In genomic region chr10:93410697-93411348, GRCh38 we compare ENCODE assay signal across 25 cellular contexts.
DNase-seq lines count a peak whose midpoint lies in the region; ATAC-seq, FAIRE-seq and TF ChIP-seq lines count a peak whose summit lies in the region.
"Had no signal": no experiment of that assay in that cellular context is flagged by ENCODE, and none has a peak within 500 bp of the region (broad histone marks: within the 10 kb centered on the region; RNA-seq: fewer than 3 reads in every experiment).

No MANE protein-coding gene starts in this region.

- H3K4me2 ChIP-seq in A549 (no peak overlapping the region), K562 (ENCODE audit: insufficient read depth, low read length) (no peak overlapping the region)

- H3K4me3 ChIP-seq in A549 (no peak overlapping the region), K562 (no peak overlapping the region), Peyer's patch (no peak overlapping the region)
- H3K4me3 ChIP-seq: pancreas, right atrium auricular region, spleen, upper lobe of right lung had no signal

- TF ChIP-seq POLR2A in A549 (IDR thresholded peaks at IDR 0.05; ENCODE audit: low read length) (no peak), K562 (conservative IDR thresholded peaks at IDR 0.05) (no peak), Peyer's patch (IDR thresholded peaks at IDR 0.05) (no peak)

- H3K27ac ChIP-seq in A549: no peak overlapping the region; a peak in 1 of 6 replicates
- no peak overlapping the region for H3K27ac ChIP-seq in K562 (ENCODE audit: extremely low read depth, low read depth, low read length)
- no peak overlapping the region for H3K27ac ChIP-seq in Peyer's patch
- H3K27ac ChIP-seq: pancreas, right atrium auricular region, spleen, upper lobe of right lung had no signal

- TF ChIP-seq RAD21 in A549 (conservative IDR thresholded peaks at IDR 0.05 in 1 of 2, IDR thresholded peaks at IDR 0.05 in 1 of 2) (no peak), K562 (CRISPR knock-in tag; conservative IDR thresholded peaks at IDR 0.05 in 1 of 2, IDR thresholded peaks at IDR 0.05 in 1 of 2) (no peak)

- no peak overlapping the region for H2AFZ ChIP-seq in K562 (ENCODE audit: low read depth, low read length)

- H3K27me3 ChIP-seq in K562 (ENCODE audit: control insufficient read depth in 2 of 2, insufficient read depth in 2 of 2, low read length in 2 of 2) (peaks cover 11 to 21% of the 10 kb centered on the region in 2 experiments), Peyer's patch (no peaks in the 10 kb centered on the region)
- H3K27me3 ChIP-seq: pancreas, right atrium auricular region, spleen, upper lobe of right lung had no signal

- no peaks in the 10 kb centered on the region for H3K36me3 ChIP-seq in K562 (ENCODE audit: control insufficient read depth, insufficient read depth, low read length)
- H3K36me3 ChIP-seq in Peyer's patch: peaks cover 0 to 6% (median 0%) of the 10 kb centered on the region in 3 donors
- H3K36me3 ChIP-seq: pancreas had no signal

- peaks cover 43% of the 10 kb centered on the region for H3K36me3 Mint-ChIP-seq in activated T-cell treated with anti-CD3 and anti-CD28 coated beads, Interleukin-2, amount 50 U/mL, for 24 hours (ENCODE audit: low read depth)
- peaks cover 9% of the 10 kb centered on the region for H3K36me3 Mint-ChIP-seq in progenitor cell of endocrine pancreas (ENCODE audit: insufficient read depth)

- H3K9me3 ChIP-seq in A549 (no peaks in the 10 kb centered on the region), K562 (replicated peaks; ENCODE audit: control insufficient read depth, insufficient read depth, low read depth, low read length) (no peaks in the 10 kb centered on the region), Peyer's patch (no peaks in the 10 kb centered on the region)
- H3K9me3 ChIP-seq: pancreas, right atrium auricular region, spleen, upper lobe of right lung had no signal

- ATAC-seq in A549 (no peak), K562 (no peak)
- ATAC-seq: pancreas, upper lobe of right lung had no signal

- DNase-seq in activated T-cell treated with anti-CD3 and anti-CD28 coated beads, Interleukin-2, amount 50 U/mL, for 24 hours: no peak
- DNase-seq in activated T-cell treated with anti-CD3 and anti-CD28 coated beads for 4 hours: no peak
- DNase-seq in A549 (ENCODE audit: low read depth in 1 of 2, low spot score in 1 of 2): no peak
- DNase-seq in NCI-H460 (ENCODE audit: extremely low read depth, low read depth): peak; percentile 52
- no peak for DNase-seq in K562 (ENCODE audit: extremely low read depth in 1 of 4, low spot score in 3 of 4)
- no peak for DNase-seq in Peyer's patch
- no peak for DNase-seq in progenitor cell of endocrine pancreas (ENCODE audit: low spot score, unreplicated experiment)
- DNase-seq in SKM-1 treated with dmso at 0.1 percent for 144 hours (lab: John Stamatoyannopoulos, UW; ENCODE audit: unreplicated experiment): no peak
- DNase-seq: activated CD4-positive, alpha-beta T cell treated with anti-CD3 and anti-CD28 coated beads for 4 hours; activated CD8-positive, alpha-beta memory T cell treated with anti-CD3 and anti-CD28 coated beads, Interleukin-2, amount 50 U/mL, for 4 hours; activated gamma-delta T cell treated with Interleukin-2 at 50 U/mL for 16 hours; islet precursor cell; Karpas-422; NCI-H2171; NCI-H524 treated with DMSO at 0.1 percent for 48 hours; nephron progenitor cell; pancreas; spleen; upper lobe of right lung had no signal

- no peaks in the 10 kb centered on the region for H4K20me1 ChIP-seq in K562 (replicated peaks; ENCODE audit: control insufficient read depth, insufficient read depth, low read length)

- no peaks in the 10 kb centered on the region for H3K9me3 Mint-ChIP-seq in activated T-cell treated with anti-CD3 and anti-CD28 coated beads, Interleukin-2, amount 50 U/mL, for 24 hours
- peaks cover 5% of the 10 kb centered on the region for H3K9me3 Mint-ChIP-seq in progenitor cell of endocrine pancreas (ENCODE audit: low read depth)
- H3K9me3 Mint-ChIP-seq: central memory CD8-positive, alpha-beta T cell; T-helper 1 cell treated with Interleukin-12 subunit alpha and Interleukin-12 subunit beta and Interleukin-4 antibody, amounts not matched to agents 30 μg/mL and 1 μg/mL, for 36 hours had no signal

- intact Hi-C loops in K562 (cut with micrococcal nuclease): no loop called here

- no peaks in the 10 kb centered on the region for H3K27me3 Mint-ChIP-seq in activated T-cell treated with anti-CD3 and anti-CD28 coated beads, Interleukin-2, amount 50 U/mL, for 24 hours
- no peaks in the 10 kb centered on the region for H3K27me3 Mint-ChIP-seq in progenitor cell of endocrine pancreas
- H3K27me3 Mint-ChIP-seq: central memory CD8-positive, alpha-beta T cell had no signal

- 74% methylated on average over 6 of the region's 6 CpGs for WGBS in A549 (ENCODE audit: missing lambda C conversion rate)
- 3% methylated on average over 6 of the region's 6 CpGs for WGBS in K562 (ENCODE audit: insufficient coverage, low coverage, missing lambda C conversion rate)

- peak overlapping the region; percentile 79 for H3K27ac Mint-ChIP-seq in activated T-cell treated with anti-CD3 and anti-CD28 coated beads, Interleukin-2, amount 50 U/mL, for 24 hours
- H3K27ac Mint-ChIP-seq in progenitor cell of endocrine pancreas: no peak overlapping the region
- H3K27ac Mint-ChIP-seq: T-helper 1 cell treated with Interleukin-12 subunit alpha and Interleukin-12 subunit beta and Interleukin-4 antibody, amounts not matched to agents 30 μg/mL and 1 μg/mL, for 36 hours had no signal

- TF ChIP-seq EP300 in A549 (IDR thresholded peaks at IDR 0.05): no peak
- no peak for TF ChIP-seq EP300 in K562 (IDR thresholded peaks at IDR 0.05; ENCODE audit: low read length)

- in situ Hi-C loops in K562 (cut with MboI): no loop called here

- no peak overlapping the region for H3K4me3 Mint-ChIP-seq in activated T-cell treated with anti-CD3 and anti-CD28 coated beads, Interleukin-2, amount 50 U/mL, for 24 hours
- no peak overlapping the region for H3K4me3 Mint-ChIP-seq in progenitor cell of endocrine pancreas (ENCODE audit: low read depth)
- H3K4me3 Mint-ChIP-seq: central memory CD8-positive, alpha-beta T cell; nephron progenitor cell; T-helper 1 cell treated with Interleukin-12 subunit alpha and Interleukin-12 subunit beta and Interleukin-4 antibody, amounts not matched to agents 30 μg/mL and 1 μg/mL, for 36 hours had no signal

- H3K9me1 ChIP-seq in K562 (ENCODE audit: control insufficient read depth, insufficient read depth, low read length): no peaks in the 10 kb centered on the region

- H3K79me2 ChIP-seq in K562 (ENCODE audit: control insufficient read depth, insufficient read depth, low read length): no peaks in the 10 kb centered on the region

- no peak for FAIRE-seq in A549 (lab: Jason Lieb, UNC)
- no peak for FAIRE-seq in K562 (lab: Jason Lieb, UNC)
- FAIRE-seq: D721Med, GM12891, H54, pancreas had no signal

- H3K9ac ChIP-seq in K562 (ENCODE audit: insufficient read depth in 1 of 2, low read depth in 2 of 2, low read length in 2 of 2): no peak overlapping the region

- no peaks in the 10 kb centered on the region for H3K4me1 ChIP-seq in A549
- no peaks in the 10 kb centered on the region for H3K4me1 ChIP-seq in K562 (replicated peaks in 1 of 2; ENCODE audit: control insufficient read depth in 2 of 2, insufficient read depth in 2 of 2, low read length in 2 of 2)
- peaks cover 0 to 9% (median 2%) of the 10 kb centered on the region in 4 donors for H3K4me1 ChIP-seq in Peyer's patch
- H3K4me1 ChIP-seq: pancreas, right atrium auricular region had no signal

- TF ChIP-seq CTCF in A549 (IDR thresholded peaks at IDR 0.05): no peak
- TF ChIP-seq CTCF in K562 (IDR thresholded peaks at IDR 0.05 in 2 of 3, conservative IDR thresholded peaks at IDR 0.05 in 1 of 3; ENCODE audit: insufficient read depth in 2 of 3, low read depth in 1 of 3, low read length in 3 of 3): no peak
- TF ChIP-seq CTCF in Peyer's patch (IDR thresholded peaks at IDR 0.05): no peak
- no peak for TF ChIP-seq CTCF in progenitor cell of endocrine pancreas (IDR thresholded peaks at IDR 0.05; ENCODE audit: unreplicated experiment)

- no TSS peak for BruUV-seq in K562 (replicated peaks; lab: Mats Ljungman, UMichigan)

- H3K4me1 Mint-ChIP-seq in activated T-cell treated with anti-CD3 and anti-CD28 coated beads, Interleukin-2, amount 50 U/mL, for 24 hours (ENCODE audit: low read depth): peaks cover 60% of the 10 kb centered on the region
- peaks cover 30% of the 10 kb centered on the region for H3K4me1 Mint-ChIP-seq in progenitor cell of endocrine pancreas (ENCODE audit: low read depth)

- POLR2A ChIA-PET in A549 (lab: Yijun Ruan, JAX): interaction anchor here (1.0 to 1.4 kb wide), 2 partner anchors 26 to 71 kb away, joined by 3 read pairs; partner anchors contain the start of gene MYOF
- POLR2A ChIA-PET in K562 (lab: Yijun Ruan, JAX): no interaction called here

- CTCF ChIA-PET in A549 (lab: Yijun Ruan, JAX): interaction anchor here (0.9 to 4.6 kb wide), 4 partner anchors 20 to 71 kb away, joined by 3 to 23 read pairs (median 14); partner anchors contain the start of gene MYOF
- CTCF ChIA-PET in K562 (lab: Yijun Ruan, JAX; ENCODE audit: low intra/inter-chr PET ratio): no interaction called here

TF ChIP-seq in A549, 52 proteins besides CTCF, POLR2A, EP300 and RAD21 (continues in another document):
- TF ChIP-seq MAFK (IDR thresholded peaks at IDR 0.05; ENCODE audit: partially characterized antibody): peak; percentile 81

TF ChIP-seq in K562, 482 proteins besides CTCF, POLR2A, EP300 and RAD21 (continues in another document):
- TF ChIP-seq ZNF12 (CRISPR knock-in tag; IDR thresholded peaks at IDR 0.05) (no peak), ZC3H4 (CRISPR knock-in tag; IDR thresholded peaks at IDR 0.05; ENCODE audit: borderline replicate concordance) (no peak), MAFG (tag; conservative IDR thresholded peaks at IDR 0.05) (peak; percentile 43), BHLHE40 (IDR thresholded peaks at IDR 0.05; ENCODE audit: low read length) (no peak), DMBX1 (CRISPR knock-in tag; IDR thresholded peaks at IDR 0.05; ENCODE audit: borderline replicate concordance) (no peak), SRSF7 (optimal IDR thresholded peaks at IDR 0.05; ENCODE audit: low read depth, low read length) (no peak), TRIM28 (IDR thresholded peaks at IDR 0.05) (no peak), ZNF561 (CRISPR knock-in tag; conservative IDR thresholded peaks at IDR 0.05) (no peak), BRD4 (IDR thresholded peaks at IDR 0.05) (no peak), SMAD2 (IDR thresholded peaks at IDR 0.05; ENCODE audit: low read depth, low read length) (no peak), PKNOX1 (IDR thresholded peaks at IDR 0.05) (0 out of 2 replicates have a peak, but pooled peaks have one; percentile 6), CBFA2T2 (conservative IDR thresholded peaks at IDR 0.05) (no peak)
